In genomic region chr1:40762144-40762923, GRCh38 we compare ENCODE assay signal across 13 cellular contexts. TPM values are rescaled to one million over a fixed set of nuclear protein-coding genes. Genes with fewer than 3 reads are reported as not detected.
A peak's percentile ranks its signal among the peaks of the same experiment; 100 is the strongest.
DNase-seq lines count a peak whose midpoint lies in the region; ATAC-seq lines count a peak whose summit lies in the region.
"Had no signal": no experiment of that assay in that cellular context is flagged by ENCODE, and none has a peak within 500 bp of the region (broad histone marks: within the 10 kb centered on the region; RNA-seq: fewer than 3 reads in every experiment).

No MANE protein-coding gene starts in this region.

- no peaks in the 10 kb centered on the region for H3K27me3 Mint-ChIP-seq in activated naive CD4-positive, alpha-beta T cell treated with anti-CD3 and anti-CD28 coated beads, Interleukin-2, amount 10 ng/mL, durations not matched to agents 7 days and 5 days
- no peaks in the 10 kb centered on the region for H3K27me3 Mint-ChIP-seq in activated naive CD4-positive, alpha-beta T cell treated with anti-CD3 and anti-CD28 coated beads for 36 hours (ENCODE audit: low read depth)
- H3K27me3 Mint-ChIP-seq in T-cell: no peaks in the 10 kb centered on the region

- intact Hi-C loops in activated naive CD4-positive, alpha-beta T cell treated with anti-CD3 and anti-CD28 coated beads for 36 hours (cut with micrococcal nuclease): no loop called here

- peaks cover 69% of the 10 kb centered on the region for H3K36me3 Mint-ChIP-seq in activated naive CD4-positive, alpha-beta T cell treated with anti-CD3 and anti-CD28 coated beads, Interleukin-2, amount 10 ng/mL, durations not matched to agents 7 days and 5 days
- H3K36me3 Mint-ChIP-seq in activated naive CD4-positive, alpha-beta T cell treated with anti-CD3 and anti-CD28 coated beads for 36 hours (ENCODE audit: low read depth): peaks cover 22% of the 10 kb centered on the region
- peaks cover 52% of the 10 kb centered on the region for H3K36me3 Mint-ChIP-seq in T-cell

- H3K4me3 Mint-ChIP-seq in activated naive CD4-positive, alpha-beta T cell treated with anti-CD3 and anti-CD28 coated beads, Interleukin-2, amount 10 ng/mL, durations not matched to agents 7 days and 5 days: no peak overlapping the region
- no peak overlapping the region for H3K4me3 Mint-ChIP-seq in activated naive CD4-positive, alpha-beta T cell treated with anti-CD3 and anti-CD28 coated beads for 36 hours
- H3K4me3 Mint-ChIP-seq in T-cell: no peak overlapping the region

- peaks cover 45% of the 10 kb centered on the region for H3K4me1 Mint-ChIP-seq in activated naive CD4-positive, alpha-beta T cell treated with anti-CD3 and anti-CD28 coated beads, Interleukin-2, amount 10 ng/mL, durations not matched to agents 7 days and 5 days
- peaks cover 34% of the 10 kb centered on the region for H3K4me1 Mint-ChIP-seq in activated naive CD4-positive, alpha-beta T cell treated with anti-CD3 and anti-CD28 coated beads for 36 hours (ENCODE audit: low read depth)
- peaks cover 30 to 48% (median 39%) of the 10 kb centered on the region in 3 donors for H3K4me1 Mint-ChIP-seq in T-cell

- no peak for DNase-seq in activated naive CD4-positive, alpha-beta T cell treated with anti-CD3 and anti-CD28 coated beads, Interleukin-2, amount 10 ng/mL, durations not matched to agents 7 days and 5 days
- DNase-seq in activated naive CD4-positive, alpha-beta T cell treated with anti-CD3 and anti-CD28 coated beads for 36 hours: no peak
- DNase-seq in T-cell (no peak), NCI-H748 treated with DMSO at 0.1 percent for 48 hours (lab: John Stamatoyannopoulos, UW) (no peak)
- DNase-seq in stimulated activated CD8-positive, alpha-beta memory T cell treated with anti-CD3 and anti-CD28 coated beads, Interleukin-4, amount 100 ng/mL, for 48 hours: peak; percentile 9
- no peak for DNase-seq in stimulated activated CD4-positive, alpha-beta T cell treated with anti-CD3 and anti-CD28 coated beads, Interleukin-1b, Interleukin-23, amount 100 ng/mL, for 48 hours
- DNase-seq in activated CD4-positive, CD25-positive, alpha-beta regulatory T cell treated with anti-CD3 and anti-CD28 coated beads, Interleukin-2, amount 50 U/mL, for 72 hours: no peak
- DNase-seq: activated CD8-positive, alpha-beta memory T cell treated with anti-CD3 and anti-CD28 coated beads, Interleukin-2, amount 50 U/mL, for 4 hours; adrenal gland; midbrain; occipital lobe; OCI-M1 had no signal

- no peaks in the 10 kb centered on the region for H3K9me3 Mint-ChIP-seq in activated naive CD4-positive, alpha-beta T cell treated with anti-CD3 and anti-CD28 coated beads, Interleukin-2, amount 10 ng/mL, durations not matched to agents 7 days and 5 days
- no peaks in the 10 kb centered on the region for H3K9me3 Mint-ChIP-seq in activated naive CD4-positive, alpha-beta T cell treated with anti-CD3 and anti-CD28 coated beads for 36 hours
- no peaks in the 10 kb centered on the region for H3K9me3 Mint-ChIP-seq in T-cell

- CTCF ChIA-PET in activated naive CD4-positive, alpha-beta T cell treated with anti-CD3 and anti-CD28 coated beads, Interleukin-2, amount 10 ng/mL, durations not matched to agents 7 days and 5 days (lab: Charles Lee): interaction anchor here (1.0 to 4.8 kb wide), 2 partner anchors 12 to 137 kb away, joined by 3 to 59 read pairs; no protein-coding TSS in a partner anchor
- CTCF ChIA-PET in activated naive CD4-positive, alpha-beta T cell treated with anti-CD3 and anti-CD28 coated beads for 36 hours (lab: Charles Lee): interaction anchor here (1.2 to 1.4 kb wide), 3 partner anchors 9 to 39 kb away, joined by 3 to 8 read pairs (median 5); no protein-coding TSS in a partner anchor
- CTCF ChIA-PET in T-cell (lab: Charles Lee): interaction anchor here (0.9 to 1.3 kb wide), 2 partner anchors 12 to 87 kb away, joined by 3 to 6 read pairs; no protein-coding TSS in a partner anchor

- POLR2A ChIA-PET in T-cell (lab: Charles Lee): interaction anchor here in 1 of 2 donors (0.5 to 0.8 kb wide), 3 partner anchors 9 to 230 kb away, joined by 3 to 4 read pairs (median 4); no protein-coding TSS in a partner anchor

- ATAC-seq in GM19351 (IDR thresholded peaks at IDR 0.05; ENCODE audit: unreplicated experiment) (peak; percentile 45), T-cell (replicated peaks in 1 of 4) (no peak)

- peak overlapping the region; percentile 52 for H3K27ac Mint-ChIP-seq in activated naive CD4-positive, alpha-beta T cell treated with anti-CD3 and anti-CD28 coated beads, Interleukin-2, amount 10 ng/mL, durations not matched to agents 7 days and 5 days
- H3K27ac Mint-ChIP-seq in activated naive CD4-positive, alpha-beta T cell treated with anti-CD3 and anti-CD28 coated beads for 36 hours: no peak overlapping the region
- peak overlapping the region; percentile 61 to 65 for H3K27ac Mint-ChIP-seq in T-cell

RNA-seq across cellular contexts. Expression of gene KCNQ4, which starts 21.3 kb away (rescaled TPM):
- under 1 TPM; 0.49 to 0.50 TPM for total RNA-seq in activated naive CD4-positive, alpha-beta T cell treated with anti-CD3 and anti-CD28 coated beads for 36 hours
- total RNA-seq in T-cell: under 1 TPM; 0.10 to 0.35 (median 0.26) TPM
